ENCODE assay signal across 39 cellular contexts in the genomic region with DNA sequence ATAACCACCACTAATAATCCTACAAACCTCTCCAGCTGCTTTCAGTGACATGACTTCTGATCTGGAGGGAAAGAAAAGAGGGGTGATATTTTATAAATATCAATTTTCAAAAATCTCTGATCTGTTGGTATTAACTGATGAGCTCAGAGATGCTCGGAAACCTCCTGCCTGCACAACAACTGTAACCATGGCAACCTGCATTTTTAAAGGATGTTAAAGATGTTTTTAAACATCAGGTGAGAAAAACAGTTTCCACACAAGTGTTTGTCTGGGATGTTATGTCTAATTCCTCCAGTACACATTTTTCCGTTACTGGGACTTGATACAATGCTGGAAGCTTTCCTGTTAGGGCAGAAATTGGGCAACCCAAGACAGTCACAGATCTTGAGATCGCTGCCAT.
"Had no signal": no experiment of that assay in that cellular context is flagged by ENCODE, and none has a peak within 500 bp of the region (broad histone marks: within the 10 kb centered on the region; RNA-seq: fewer than 3 reads in every experiment).

No MANE protein-coding gene starts in this region.

- DNase-seq: activated B cell treated with CpG ODN at 0.5 μM for 24 hours; activated CD4-positive, alpha-beta memory T cell treated with anti-CD3 and anti-CD28 coated beads, Interleukin-2, amount 10 ng/mL, durations not matched to agents 7 days and 5 days; activated CD4-positive, alpha-beta T cell treated with anti-CD3 and anti-CD28 coated beads for 1 hour; activated CD4-positive, alpha-beta T cell treated with anti-CD3 and anti-CD28 coated beads for 36 hours; activated CD4-positive, alpha-beta T cell treated with anti-CD3 and anti-CD28 coated beads for 48 hours; activated CD4-positive, alpha-beta T cell treated with anti-CD3 and anti-CD28 coated beads, Interleukin-2, amount 10 ng/mL, durations not matched to agents 7 days and 5 days; activated CD4-positive, alpha-beta T cell treated with anti-CD3 and anti-CD28 coated beads, Interleukin-2, amount 50 U/mL, for 48 hours; activated CD8-positive, alpha-beta memory T cell treated with anti-CD3 and anti-CD28 coated beads for 24 hours; activated CD8-positive, alpha-beta memory T cell treated with anti-CD3 and anti-CD28 coated beads, Interleukin-2, amount 10 ng/mL, durations not matched to agents 7 days and 5 days; activated CD8-positive, alpha-beta memory T cell treated with anti-CD3 and anti-CD28 coated beads, Interleukin-2, amount 50 U/mL, for 48 hours; activated CD8-positive, alpha-beta T cell treated with anti-CD3 and anti-CD28 coated beads, Interleukin-2, amount 10 ng/mL, durations not matched to agents 7 days and 5 days; activated effector memory CD4-positive, alpha-beta T cell treated with Interleukin-2 at 50 U/mL for 16 hours; activated gamma-delta T cell; activated naive CD4-positive, alpha-beta T cell treated with anti-CD3 and anti-CD28 coated beads, Interleukin-2, amount 10 ng/mL, durations not matched to agents 7 days and 5 days; activated naive CD4-positive, alpha-beta T cell treated with Interleukin-2 at 50 U/mL for 16 hours; activated naive CD8-positive, alpha-beta T cell treated with anti-CD3 and anti-CD28 coated beads, Interleukin-2, amount 10 ng/mL, durations not matched to agents 7 days and 5 days; activated naive CD8-positive, alpha-beta T cell treated with anti-CD3 and anti-CD28 coated beads, Interleukin-2, amount 50 U/mL, for 24 hours; activated T-cell treated with anti-CD3 and anti-CD28 coated beads, Interleukin-2, amount 50 U/mL, for 24 hours; activated T-cell treated with anti-CD3 and anti-CD28 coated beads, Interleukin-2, amount 50 U/mL, for 48 hours; amygdala; anterior cingulate cortex; caudate nucleus; cerebellar nuclear complex; T-helper 1 cell; T-helper 2 cell; T-helper 9 cell had no signal

- ATAC-seq: activated CD4-positive, alpha-beta T cell treated with anti-CD3 and anti-CD28 coated beads for 36 hours; activated CD4-positive, CD25-positive, alpha-beta regulatory T cell treated with anti-CD3 and anti-CD28 coated beads, Interleukin-2, amount 50 U/mL, for 24 hours; activated CD8-positive, alpha-beta memory T cell treated with anti-CD3 and anti-CD28 coated beads, Interleukin-2, amount 10 ng/mL, durations not matched to agents 7 days and 5 days; activated CD8-positive, alpha-beta T cell treated with anti-CD3 and anti-CD28 coated beads, Interleukin-2, amount 10 ng/mL, durations not matched to agents 7 days and 5 days; activated naive CD8-positive, alpha-beta T cell treated with anti-CD3 and anti-CD28 coated beads, Interleukin-2, amount 50 U/mL, for 24 hours had no signal

- H3K36me3 ChIP-seq: ascending aorta, cardiac muscle cell had no signal

- H3K27me3 ChIP-seq: ascending aorta, cardiac muscle cell had no signal

- H3K27me3 Mint-ChIP-seq: activated B cell treated with CpG ODN at 0.5 μM for 24 hours; activated CD4-positive, alpha-beta memory T cell treated with anti-CD3 and anti-CD28 coated beads, Interleukin-2, amount 10 ng/mL, durations not matched to agents 7 days and 5 days; activated CD4-positive, alpha-beta T cell treated with anti-CD3 and anti-CD28 coated beads for 36 hours; activated CD4-positive, alpha-beta T cell treated with anti-CD3 and anti-CD28 coated beads, Interleukin-2, amount 10 ng/mL, durations not matched to agents 7 days and 5 days; activated CD8-positive, alpha-beta memory T cell treated with anti-CD3 and anti-CD28 coated beads, Interleukin-2, amount 10 ng/mL, durations not matched to agents 7 days and 5 days; activated naive CD4-positive, alpha-beta T cell treated with anti-CD3 and anti-CD28 coated beads, Interleukin-2, amount 10 ng/mL, durations not matched to agents 7 days and 5 days; activated naive CD4-positive, alpha-beta T cell treated with anti-CD3 and anti-CD28 coated beads, Interleukin-2, amount 50 U/mL, for 24 hours; activated naive CD8-positive, alpha-beta T cell treated with anti-CD3 and anti-CD28 coated beads, Interleukin-2, amount 10 ng/mL, durations not matched to agents 7 days and 5 days; activated naive CD8-positive, alpha-beta T cell treated with anti-CD3 and anti-CD28 coated beads, Interleukin-2, amount 50 U/mL, for 24 hours; activated T-cell treated with anti-CD3 and anti-CD28 coated beads, Interleukin-2, amount 50 U/mL, for 24 hours had no signal

- H3K4me3 Mint-ChIP-seq: activated B cell treated with CpG ODN at 0.5 μM for 24 hours; activated CD4-positive, alpha-beta memory T cell treated with anti-CD3 and anti-CD28 coated beads, Interleukin-2, amount 10 ng/mL, durations not matched to agents 7 days and 5 days; activated CD4-positive, alpha-beta T cell treated with anti-CD3 and anti-CD28 coated beads for 36 hours; activated CD4-positive, alpha-beta T cell treated with anti-CD3 and anti-CD28 coated beads, Interleukin-2, amount 10 ng/mL, durations not matched to agents 7 days and 5 days; activated CD8-positive, alpha-beta memory T cell treated with anti-CD3 and anti-CD28 coated beads, Interleukin-2, amount 10 ng/mL, durations not matched to agents 7 days and 5 days; activated CD8-positive, alpha-beta T cell treated with anti-CD3 and anti-CD28 coated beads, Interleukin-2, amount 10 ng/mL, durations not matched to agents 7 days and 5 days; activated naive CD4-positive, alpha-beta T cell treated with anti-CD3 and anti-CD28 coated beads, Interleukin-2, amount 10 ng/mL, durations not matched to agents 7 days and 5 days; activated naive CD4-positive, alpha-beta T cell treated with anti-CD3 and anti-CD28 coated beads, Interleukin-2, amount 50 U/mL, for 24 hours; activated naive CD8-positive, alpha-beta T cell; activated naive CD8-positive, alpha-beta T cell treated with anti-CD3 and anti-CD28 coated beads, Interleukin-2, amount 10 ng/mL, durations not matched to agents 7 days and 5 days; activated naive CD8-positive, alpha-beta T cell treated with anti-CD3 and anti-CD28 coated beads, Interleukin-2, amount 50 U/mL, for 24 hours; activated T-cell treated with anti-CD3 and anti-CD28 coated beads, Interleukin-2, amount 50 U/mL, for 24 hours; central memory CD8-positive, alpha-beta T cell; T-helper 1 cell treated with Interleukin-12 subunit alpha and Interleukin-12 subunit beta and Interleukin-4 antibody, amounts not matched to agents 30 μg/mL and 1 μg/mL, for 36 hours; T-helper 2 cell treated with Interferon-gamma antibody and Interleukin-4, amounts not matched to agents 5 μg/mL and 100 μg/mL, for 36 hours had no signal

- H3K27ac ChIP-seq: ascending aorta, cardiac muscle cell, VCaP had no signal

- H3K4me3 ChIP-seq: ascending aorta, cardiac muscle cell had no signal

- H3K9me3 ChIP-seq: ascending aorta had no signal

- H3K4me1 Mint-ChIP-seq: activated B cell treated with CpG ODN at 0.5 μM for 24 hours; activated CD4-positive, alpha-beta memory T cell treated with anti-CD3 and anti-CD28 coated beads, Interleukin-2, amount 10 ng/mL, durations not matched to agents 7 days and 5 days; activated CD4-positive, alpha-beta T cell treated with anti-CD3 and anti-CD28 coated beads for 36 hours; activated CD4-positive, alpha-beta T cell treated with anti-CD3 and anti-CD28 coated beads, Interleukin-2, amount 10 ng/mL, durations not matched to agents 7 days and 5 days; activated CD8-positive, alpha-beta memory T cell treated with anti-CD3 and anti-CD28 coated beads, Interleukin-2, amount 10 ng/mL, durations not matched to agents 7 days and 5 days; activated naive CD4-positive, alpha-beta T cell treated with anti-CD3 and anti-CD28 coated beads, Interleukin-2, amount 10 ng/mL, durations not matched to agents 7 days and 5 days; activated naive CD4-positive, alpha-beta T cell treated with anti-CD3 and anti-CD28 coated beads, Interleukin-2, amount 50 U/mL, for 24 hours; activated naive CD8-positive, alpha-beta T cell treated with anti-CD3 and anti-CD28 coated beads, Interleukin-2, amount 10 ng/mL, durations not matched to agents 7 days and 5 days; activated naive CD8-positive, alpha-beta T cell treated with anti-CD3 and anti-CD28 coated beads, Interleukin-2, amount 50 U/mL, for 24 hours; central memory CD8-positive, alpha-beta T cell had no signal

- H3K27ac Mint-ChIP-seq: activated B cell treated with CpG ODN at 0.5 μM for 24 hours; activated CD4-positive, alpha-beta memory T cell treated with anti-CD3 and anti-CD28 coated beads, Interleukin-2, amount 10 ng/mL, durations not matched to agents 7 days and 5 days; activated CD4-positive, alpha-beta T cell treated with anti-CD3 and anti-CD28 coated beads for 36 hours; activated CD4-positive, alpha-beta T cell treated with anti-CD3 and anti-CD28 coated beads, Interleukin-2, amount 10 ng/mL, durations not matched to agents 7 days and 5 days; activated CD8-positive, alpha-beta memory T cell treated with anti-CD3 and anti-CD28 coated beads, Interleukin-2, amount 10 ng/mL, durations not matched to agents 7 days and 5 days; activated CD8-positive, alpha-beta T cell treated with anti-CD3 and anti-CD28 coated beads, Interleukin-2, amount 10 ng/mL, durations not matched to agents 7 days and 5 days; activated naive CD4-positive, alpha-beta T cell treated with anti-CD3 and anti-CD28 coated beads, Interleukin-2, amount 10 ng/mL, durations not matched to agents 7 days and 5 days; activated naive CD4-positive, alpha-beta T cell treated with anti-CD3 and anti-CD28 coated beads, Interleukin-2, amount 50 U/mL, for 24 hours; activated naive CD8-positive, alpha-beta T cell; activated naive CD8-positive, alpha-beta T cell treated with anti-CD3 and anti-CD28 coated beads, Interleukin-2, amount 10 ng/mL, durations not matched to agents 7 days and 5 days; activated naive CD8-positive, alpha-beta T cell treated with anti-CD3 and anti-CD28 coated beads, Interleukin-2, amount 50 U/mL, for 24 hours; activated T-cell treated with anti-CD3 and anti-CD28 coated beads, Interleukin-2, amount 50 U/mL, for 24 hours; activated T-helper 2 cell treated with anti-CD3 and anti-CD28 coated beads, Interferon-gamma antibody, Interleukin-2, Interleukin-4, amounts not matched to agents 10 μg/mL and 5 μg/mL and 100 μg/mL, durations not matched to agents 14 hours and 24 hours and 36 hours; T-helper 1 cell treated with Interleukin-12 subunit alpha and Interleukin-12 subunit beta and Interleukin-4 antibody, amounts not matched to agents 30 μg/mL and 1 μg/mL, for 36 hours; T-helper 2 cell treated with Interferon-gamma antibody and Interleukin-4, amounts not matched to agents 5 μg/mL and 100 μg/mL, for 36 hours had no signal

- H3K36me3 Mint-ChIP-seq: activated CD8-positive, alpha-beta memory T cell treated with anti-CD3 and anti-CD28 coated beads, Interleukin-2, amount 10 ng/mL, durations not matched to agents 7 days and 5 days; activated naive CD4-positive, alpha-beta T cell treated with anti-CD3 and anti-CD28 coated beads, Interleukin-2, amount 10 ng/mL, durations not matched to agents 7 days and 5 days; activated naive CD4-positive, alpha-beta T cell treated with anti-CD3 and anti-CD28 coated beads, Interleukin-2, amount 50 U/mL, for 24 hours; activated naive CD8-positive, alpha-beta T cell; activated naive CD8-positive, alpha-beta T cell treated with anti-CD3 and anti-CD28 coated beads, Interleukin-2, amount 10 ng/mL, durations not matched to agents 7 days and 5 days; brain had no signal

- FAIRE-seq: bronchial epithelial cell, TTC549 had no signal

- H3K9me3 Mint-ChIP-seq: activated CD4-positive, alpha-beta memory T cell treated with anti-CD3 and anti-CD28 coated beads, Interleukin-2, amount 10 ng/mL, durations not matched to agents 7 days and 5 days; activated CD4-positive, alpha-beta T cell treated with anti-CD3 and anti-CD28 coated beads, Interleukin-2, amount 10 ng/mL, durations not matched to agents 7 days and 5 days; activated T-cell treated with anti-CD3 and anti-CD28 coated beads, Interleukin-2, amount 50 U/mL, for 24 hours; activated T-helper 2 cell treated with anti-CD3 and anti-CD28 coated beads, Interferon-gamma antibody, Interleukin-2, Interleukin-4, amounts not matched to agents 10 μg/mL and 5 μg/mL and 100 μg/mL, durations not matched to agents 14 hours and 24 hours and 36 hours; brain; T-helper 2 cell treated with Interferon-gamma antibody and Interleukin-4, amounts not matched to agents 5 μg/mL and 100 μg/mL, for 36 hours had no signal
